ENCODE assay signal across 1 cellular context in the genomic region with DNA sequence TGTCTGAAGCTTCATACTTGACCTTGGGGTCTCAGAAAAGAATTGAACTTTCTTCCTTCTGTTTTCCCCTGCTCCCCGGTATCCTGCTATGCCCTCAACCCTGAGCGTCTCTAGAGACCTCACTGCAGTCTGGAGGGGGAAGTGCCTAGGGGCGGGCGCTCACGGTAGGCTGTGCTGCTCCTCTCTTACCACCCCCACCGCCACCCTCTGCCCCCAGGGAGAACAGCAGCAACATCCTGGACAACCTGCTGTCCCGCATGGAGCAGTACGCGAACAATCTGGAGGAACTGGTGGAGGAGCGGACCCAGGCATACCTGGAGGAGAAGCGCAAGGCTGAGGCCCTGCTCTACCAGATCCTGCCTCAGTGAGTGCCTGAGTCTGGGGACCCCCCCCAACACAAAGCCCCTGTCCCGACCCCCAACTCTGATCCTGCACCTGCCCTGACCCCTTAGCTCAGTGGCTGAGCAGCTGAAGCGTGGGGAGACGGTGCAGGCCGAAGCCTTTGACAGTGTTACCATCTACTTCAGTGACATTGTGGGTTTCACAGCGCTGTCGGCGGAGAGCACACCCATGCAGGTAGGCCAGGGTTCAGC.
TF ChIP-seq lines count a peak whose summit lies in the region.

No MANE protein-coding gene starts in this region.

TF ChIP-seq in IMR-90, 13 proteins besides CTCF, POLR2A, EP300 and RAD21:
- TF ChIP-seq, protein P1, sequence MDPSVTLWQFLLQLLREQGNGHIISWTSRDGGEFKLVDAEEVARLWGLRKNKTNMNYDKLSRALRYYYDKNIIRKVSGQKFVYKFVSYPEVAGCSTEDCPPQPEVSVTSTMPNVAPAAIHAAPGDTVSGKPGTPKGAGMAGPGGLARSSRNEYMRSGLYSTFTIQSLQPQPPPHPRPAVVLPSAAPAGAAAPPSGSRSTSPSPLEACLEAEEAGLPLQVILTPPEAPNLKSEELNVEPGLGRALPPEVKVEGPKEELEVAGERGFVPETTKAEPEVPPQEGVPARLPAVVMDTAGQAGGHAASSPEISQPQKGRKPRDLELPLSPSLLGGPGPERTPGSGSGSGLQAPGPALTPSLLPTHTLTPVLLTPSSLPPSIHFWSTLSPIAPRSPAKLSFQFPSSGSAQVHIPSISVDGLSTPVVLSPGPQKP (IDR thresholded peaks at IDR 0.05; ENCODE audit: borderline replicate concordance, low read depth, low read length) = no peak
- TF ChIP-seq RCOR1 (IDR thresholded peaks at IDR 0.05; ENCODE audit: insufficient replicate concordance, low read length) (no peak), NFE2L2 (IDR thresholded peaks at IDR 0.05; ENCODE audit: low read depth, low read length) (no peak), MAZ (IDR thresholded peaks at IDR 0.05; ENCODE audit: borderline replicate concordance, low read depth, low read length) (no peak), SMC3 (IDR thresholded peaks at IDR 0.05; ENCODE audit: low read depth, low read length) (no peak), RFX5 (IDR thresholded peaks at IDR 0.05; ENCODE audit: low read depth, low read length) (no peak), FOS (IDR thresholded peaks at IDR 0.05; ENCODE audit: low read depth, low read length) (no peak)
- TF ChIP-seq, protein P2, sequence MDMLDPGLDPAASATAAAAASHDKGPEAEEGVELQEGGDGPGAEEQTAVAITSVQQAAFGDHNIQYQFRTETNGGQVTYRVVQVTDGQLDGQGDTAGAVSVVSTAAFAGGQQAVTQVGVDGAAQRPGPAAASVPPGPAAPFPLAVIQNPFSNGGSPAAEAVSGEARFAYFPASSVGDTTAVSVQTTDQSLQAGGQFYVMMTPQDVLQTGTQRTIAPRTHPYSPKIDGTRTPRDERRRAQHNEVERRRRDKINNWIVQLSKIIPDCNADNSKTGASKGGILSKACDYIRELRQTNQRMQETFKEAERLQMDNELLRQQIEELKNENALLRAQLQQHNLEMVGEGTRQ (IDR thresholded peaks at IDR 0.05; ENCODE audit: low read depth, low read length) = no peak
